ENCODE assay signal across 8 cellular contexts in the genomic region with DNA sequence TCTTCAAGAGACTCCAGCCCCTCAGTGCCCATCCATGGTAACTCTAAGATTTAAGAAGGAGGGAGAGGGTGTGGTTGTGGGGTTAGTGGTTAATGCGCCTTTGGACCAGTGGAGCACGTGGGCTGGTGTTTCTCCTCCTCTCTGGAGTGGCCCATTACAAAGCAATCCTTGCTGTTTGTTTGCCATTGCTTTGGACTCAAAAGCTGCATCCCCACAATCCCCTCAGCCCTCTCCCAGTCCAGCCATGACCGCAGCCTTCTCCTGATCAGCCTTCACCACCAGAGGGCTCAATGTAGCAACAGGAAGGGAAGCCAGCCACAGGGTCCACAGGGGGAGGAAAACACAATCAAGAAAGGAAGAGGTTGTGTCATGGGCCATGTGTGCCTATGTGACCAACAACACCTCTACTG. TPM values are rescaled to one million over a fixed set of nuclear protein-coding genes. Genes with fewer than 3 reads are reported as not detected.
DNase-seq lines count a peak whose midpoint lies in the region; ATAC-seq and TF ChIP-seq lines count a peak whose summit lies in the region.

No MANE protein-coding gene starts in this region.

- no peak overlapping the region for H3K27ac ChIP-seq in esophagus muscularis mucosa (replicated peaks in 1 of 4)
- no peak overlapping the region for H3K27ac ChIP-seq in upper lobe of right lung
- H3K27ac ChIP-seq in tibial artery: no peak overlapping the region

- no peak for TF ChIP-seq EP300 in esophagus muscularis mucosa (IDR thresholded peaks at IDR 0.05)

- H3K27me3 ChIP-seq in esophagus muscularis mucosa (no peaks in the 10 kb centered on the region), upper lobe of right lung (no peaks in the 10 kb centered on the region), tibial artery (no peaks in the 10 kb centered on the region)

- TF ChIP-seq POLR2A in esophagus muscularis mucosa (IDR thresholded peaks at IDR 0.05; ENCODE audit: low read depth): no peak

- no peak for DNase-seq in Right ventricle myocardium superior
- no peak for DNase-seq in Right ventricle myocardium inferior (ENCODE audit: missing footprints)
- DNase-seq in NCI-H446 treated with DMSO at 0.1 percent for 48 hours (lab: John Stamatoyannopoulos, UW): peak; percentile 24
- DNase-seq in esophagus muscularis mucosa (ENCODE audit: extremely low spot score): peak; percentile 68
- DNase-seq in upper lobe of right lung: no peak
- no peak for DNase-seq in GM19238 (ENCODE audit: insufficient read length, low spot score)
- DNase-seq in tibial artery: no peak
- no peak for DNase-seq in activated CD4-positive, CD25-positive, alpha-beta regulatory T cell (lab: John Stamatoyannopoulos, UW)

- H3K9me3 ChIP-seq in esophagus muscularis mucosa: no peaks in the 10 kb centered on the region
- no peaks in the 10 kb centered on the region for H3K9me3 ChIP-seq in upper lobe of right lung
- H3K9me3 ChIP-seq in tibial artery: peaks cover 0 to 3% (median 0%) of the 10 kb centered on the region in 3 donors

- H3K36me3 ChIP-seq in esophagus muscularis mucosa (no peaks in the 10 kb centered on the region), upper lobe of right lung (no peaks in the 10 kb centered on the region), tibial artery (no peaks in the 10 kb centered on the region)

- H3K4me1 ChIP-seq in esophagus muscularis mucosa (no peaks in the 10 kb centered on the region), upper lobe of right lung (no peaks in the 10 kb centered on the region), tibial artery (no peaks in the 10 kb centered on the region)

- H3K4me3 ChIP-seq in esophagus muscularis mucosa (no peak overlapping the region), upper lobe of right lung (no peak overlapping the region), tibial artery (no peak overlapping the region)

- ATAC-seq in Right ventricle myocardium superior (ENCODE audit: poor library complexity): peak; percentile 27
- no peak for ATAC-seq in Right ventricle myocardium inferior
- ATAC-seq in upper lobe of right lung: peak; percentile 45

- WGBS in esophagus muscularis mucosa: 71% methylated on average over 3 of the region's 3 CpGs

- TF ChIP-seq CTCF in esophagus muscularis mucosa (IDR thresholded peaks at IDR 0.05) (peak in 1 of 3 experiments; percentile 14), upper lobe of right lung (IDR thresholded peaks at IDR 0.05) (no peak), tibial artery (IDR thresholded peaks at IDR 0.05) (no peak)

- intact Hi-C loops in Right ventricle myocardium superior (cut with DNase I) (no loop called here), Right ventricle myocardium inferior (cut with DNase I) (no loop called here), esophagus muscularis mucosa (cut with DNase I) (no loop called here), upper lobe of right lung (cut with DNase I) (no loop called here), tibial artery (cut with DNase I; ENCODE audit: low total_unique reads) (no loop called here)

RNA-seq across cellular contexts. Expression of gene FAM174B, which starts 38.4 kb away (rescaled TPM):
- total RNA-seq in Right ventricle myocardium superior (11.9 TPM), Right ventricle myocardium inferior (13.0 TPM), esophagus muscularis mucosa (10 to 100 TPM in 2 of 4 donors, 1 to 10 TPM in 2; 7.5 to 15.2 (median 9.9) TPM), upper lobe of right lung (62.9 TPM)

Comparison
In these comparisons a context has a peak if more than half of its experiments do, and no peak if none do; other contexts are left out.
1. DNase-seq: peak in NCI-H446 treated with DMSO at 0.1 percent for 48 hours (single experiment) and esophagus muscularis mucosa (single experiment); none in Right ventricle myocardium superior (single experiment), Right ventricle myocardium inferior (single experiment), upper lobe of right lung (single experiment), GM19238 (single experiment), tibial artery (0 of 2) and activated CD4-positive, CD25-positive, alpha-beta regulatory T cell (0 of 4).